Comparison of ENCODE assay signal across 12 cellular contexts in the genomic region with DNA sequence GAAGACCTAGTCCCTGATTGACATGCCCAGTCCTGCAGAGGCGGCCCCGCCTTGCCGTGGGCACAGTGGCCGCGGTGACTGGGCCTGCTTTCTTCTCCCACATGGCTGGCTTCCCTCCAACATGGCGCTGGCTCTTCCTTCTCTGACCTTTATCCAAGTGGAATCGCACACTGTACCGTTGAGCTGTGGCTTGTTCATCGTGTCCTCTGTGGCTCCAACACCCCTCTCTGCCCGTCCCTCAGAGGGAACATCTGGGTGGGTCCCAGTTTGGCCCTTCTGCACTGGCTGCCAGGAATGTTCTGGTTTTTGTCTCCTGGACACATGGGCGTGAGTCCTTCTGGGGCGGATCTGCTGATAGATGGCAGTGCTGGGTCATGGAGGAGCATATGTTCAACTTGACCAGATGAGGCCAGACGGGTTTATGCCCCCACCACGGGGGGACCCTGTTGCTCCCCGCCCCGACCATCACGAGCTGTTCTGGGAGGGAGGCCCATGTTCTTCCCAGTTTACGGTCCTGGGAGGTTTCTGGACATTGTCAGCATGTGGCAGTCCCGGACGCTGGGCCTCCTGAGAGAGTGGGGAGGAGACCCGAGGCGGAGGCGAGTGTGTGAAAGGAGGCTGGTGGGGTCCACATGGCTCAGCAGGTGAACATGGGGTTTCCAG.
DNase-seq lines count a peak whose midpoint lies in the region; ATAC-seq and TF ChIP-seq lines count a peak whose summit lies in the region.
"Had no signal": no experiment of that assay in that cellular context is flagged by ENCODE, and none has a peak within 500 bp of the region (broad histone marks: within the 10 kb centered on the region; RNA-seq: fewer than 3 reads in every experiment).

No MANE protein-coding gene starts in this region.

- H3K36me3 ChIP-seq in esophagus muscularis mucosa (no peaks in the 10 kb centered on the region), mucosa of descending colon (ENCODE audit: low read depth) (no peaks in the 10 kb centered on the region)
- H3K36me3 ChIP-seq: neural progenitor cell, SJSA1 had no signal

- TF ChIP-seq CTCF in esophagus muscularis mucosa (IDR thresholded peaks at IDR 0.05) (no peak), mucosa of descending colon (IDR thresholded peaks at IDR 0.05) (no peak)

- H3K27me3 ChIP-seq in esophagus muscularis mucosa: no peaks in the 10 kb centered on the region
- H3K27me3 ChIP-seq: neural progenitor cell, SJSA1 had no signal

- H3K4me3 ChIP-seq in esophagus muscularis mucosa (no peak overlapping the region), mucosa of descending colon (no peak overlapping the region)
- H3K4me3 ChIP-seq: neural progenitor cell, SJSA1 had no signal

- DNase-seq in AG20443 (ENCODE audit: low spot score): peak; percentile 67
- peak; percentile 10 for DNase-seq in NCI-H69 (lab: John Stamatoyannopoulos, UW)
- no peak for DNase-seq in esophagus muscularis mucosa (ENCODE audit: extremely low spot score)
- DNase-seq in mucosa of descending colon: peak in 1 of 3 donors; percentile 56
- DNase-seq in NCI-H1436 (lab: John Stamatoyannopoulos, UW): no peak
- no peak for DNase-seq in iPS-NIHi7 (ENCODE audit: extremely low spot score)
- no peak for DNase-seq in NCI-H1436 treated with DMSO at 0.1 percent for 48 hours (lab: John Stamatoyannopoulos, UW)
- DNase-seq in NCI-H187 treated with DMSO at 0.1 percent for 48 hours (lab: John Stamatoyannopoulos, UW): no peak
- DNase-seq: AML-193, NCI-H1092 had no signal

- ATAC-seq in mucosa of descending colon: peak; percentile 6

- WGBS in esophagus muscularis mucosa: 60% methylated on average over 17 of the region's 23 CpGs

- peak overlapping the region in 3 of 4 donors; percentile 31 to 43 (median 40) for H3K27ac ChIP-seq in esophagus muscularis mucosa (replicated peaks in 1 of 4)
- H3K27ac ChIP-seq: neural progenitor cell, SJSA1 had no signal

- no peak for TF ChIP-seq POLR2A in esophagus muscularis mucosa (IDR thresholded peaks at IDR 0.05; ENCODE audit: low read depth)

- H3K9me3 ChIP-seq in esophagus muscularis mucosa (no peaks in the 10 kb centered on the region), mucosa of descending colon (no peaks in the 10 kb centered on the region)

- intact Hi-C loops in esophagus muscularis mucosa (cut with DNase I) (no loop called here), mucosa of descending colon (cut with DNase I, micrococcal nuclease) (no loop called here)

- no peak for TF ChIP-seq EP300 in esophagus muscularis mucosa (IDR thresholded peaks at IDR 0.05)

- H3K4me1 ChIP-seq in esophagus muscularis mucosa (peaks cover 9 to 40% (median 37%) of the 10 kb centered on the region in 4 donors), mucosa of descending colon (ENCODE audit: low read depth) (peaks cover 19% of the 10 kb centered on the region)

Comparison
In these comparisons a context has a peak if more than half of its experiments do, and no peak if none do; other contexts are left out.
1. DNase-seq: peak in AG20443 (single experiment) and NCI-H69 (single experiment); none in esophagus muscularis mucosa (single experiment), NCI-H1436 (single experiment), iPS-NIHi7 (single experiment), NCI-H1436 treated with DMSO at 0.1 percent for 48 hours (single experiment) and NCI-H187 treated with DMSO at 0.1 percent for 48 hours (single experiment).